Comparison of ENCODE assay signal across 29 cellular contexts in the genomic region with DNA sequence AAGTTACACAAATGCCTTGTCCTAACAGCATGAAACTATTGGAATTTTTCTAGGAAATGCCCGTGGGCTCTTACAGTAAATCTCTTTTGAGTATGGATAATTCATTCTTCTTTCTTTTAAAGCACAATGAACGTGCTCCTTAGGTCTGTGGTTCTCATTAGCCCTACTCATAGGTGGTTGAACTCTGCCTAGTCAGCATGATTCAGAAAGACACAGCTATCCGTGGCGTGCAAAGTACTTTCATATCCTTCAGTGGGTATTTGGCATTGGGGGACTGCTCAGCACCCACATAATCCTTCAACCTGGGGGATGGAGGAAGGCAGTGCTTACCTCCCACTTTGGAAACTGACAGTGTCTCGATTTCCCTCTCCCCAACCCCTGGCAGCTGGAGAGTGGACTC.
"Had no signal": no experiment of that assay in that cellular context is flagged by ENCODE, and none has a peak within 500 bp of the region (broad histone marks: within the 10 kb centered on the region; RNA-seq: fewer than 3 reads in every experiment).

No MANE protein-coding gene starts in this region.

- H3K27ac Mint-ChIP-seq: activated CD4-positive, alpha-beta T cell treated with anti-CD3 and anti-CD28 coated beads, Interleukin-2, amount 10 ng/mL, durations not matched to agents 7 days and 5 days; activated CD8-positive, alpha-beta T cell treated with anti-CD3 and anti-CD28 coated beads, Interleukin-2, amount 10 ng/mL, durations not matched to agents 7 days and 5 days; activated naive CD4-positive, alpha-beta T cell treated with anti-CD3 and anti-CD28 coated beads, Interleukin-2, amount 50 U/mL, for 24 hours; activated naive CD8-positive, alpha-beta T cell treated with anti-CD3 and anti-CD28 coated beads, Interleukin-2, amount 10 ng/mL, durations not matched to agents 7 days and 5 days; activated T-cell treated with anti-CD3 and anti-CD28 coated beads, Interleukin-2, amount 50 U/mL, for 24 hours; activated T-helper 2 cell treated with anti-CD3 and anti-CD28 coated beads, Interferon-gamma antibody, Interleukin-2, Interleukin-4, amounts not matched to agents 10 μg/mL and 5 μg/mL and 100 μg/mL, durations not matched to agents 14 hours and 24 hours and 36 hours; T-helper 1 cell treated with Interleukin-12 subunit alpha and Interleukin-12 subunit beta and Interleukin-4 antibody, amounts not matched to agents 30 μg/mL and 1 μg/mL, for 36 hours; T-helper 2 cell treated with Interferon-gamma antibody and Interleukin-4, amounts not matched to agents 5 μg/mL and 100 μg/mL, for 36 hours had no signal

- H3K9me3 ChIP-seq: adrenal gland, body of pancreas, breast epithelium, SJSA1, SK-N-SH had no signal

- H3K4me2 ChIP-seq: SK-N-SH had no signal

- H3K27ac ChIP-seq: adrenal gland, body of pancreas, breast epithelium, SJSA1 had no signal

- H3K4me1 ChIP-seq: adrenal gland, body of pancreas, breast epithelium, SJSA1 had no signal

- H3K9me3 Mint-ChIP-seq: activated CD4-positive, alpha-beta T cell treated with anti-CD3 and anti-CD28 coated beads, Interleukin-2, amount 10 ng/mL, durations not matched to agents 7 days and 5 days; activated naive CD4-positive, alpha-beta T cell treated with anti-CD3 and anti-CD28 coated beads, Interleukin-2, amount 50 U/mL, for 24 hours; activated naive CD8-positive, alpha-beta T cell treated with anti-CD3 and anti-CD28 coated beads, Interleukin-2, amount 10 ng/mL, durations not matched to agents 7 days and 5 days; activated T-cell treated with anti-CD3 and anti-CD28 coated beads, Interleukin-2, amount 50 U/mL, for 24 hours; activated T-helper 2 cell treated with anti-CD3 and anti-CD28 coated beads, Interferon-gamma antibody, Interleukin-2, Interleukin-4, amounts not matched to agents 10 μg/mL and 5 μg/mL and 100 μg/mL, durations not matched to agents 14 hours and 24 hours and 36 hours; T-helper 1 cell treated with Interleukin-12 subunit alpha and Interleukin-12 subunit beta and Interleukin-4 antibody, amounts not matched to agents 30 μg/mL and 1 μg/mL, for 36 hours; T-helper 2 cell treated with Interferon-gamma antibody and Interleukin-4, amounts not matched to agents 5 μg/mL and 100 μg/mL, for 36 hours had no signal

- H3K27me3 Mint-ChIP-seq: activated CD4-positive, alpha-beta T cell treated with anti-CD3 and anti-CD28 coated beads, Interleukin-2, amount 10 ng/mL, durations not matched to agents 7 days and 5 days; activated naive CD4-positive, alpha-beta T cell treated with anti-CD3 and anti-CD28 coated beads, Interleukin-2, amount 50 U/mL, for 24 hours; activated naive CD8-positive, alpha-beta T cell treated with anti-CD3 and anti-CD28 coated beads, Interleukin-2, amount 10 ng/mL, durations not matched to agents 7 days and 5 days; activated T-cell treated with anti-CD3 and anti-CD28 coated beads, Interleukin-2, amount 50 U/mL, for 24 hours had no signal

- H3K36me3 ChIP-seq: adrenal gland, breast epithelium, SJSA1 had no signal

- H3K27me3 ChIP-seq: adrenal gland, body of pancreas, breast epithelium, SJSA1 had no signal

- DNase-seq: activated CD4-positive, alpha-beta T cell treated with anti-CD3 and anti-CD28 coated beads, Interleukin-2, amount 10 ng/mL, durations not matched to agents 7 days and 5 days; activated CD4-positive, alpha-beta T cell treated with anti-CD3 and anti-CD28 coated beads, Interleukin-2, amount 50 U/mL, for 48 hours; activated CD8-positive, alpha-beta T cell treated with anti-CD3 and anti-CD28 coated beads, Interleukin-2, amount 10 ng/mL, durations not matched to agents 7 days and 5 days; activated gamma-delta T cell; activated naive CD4-positive, alpha-beta T cell treated with Interleukin-2 at 50 U/mL for 16 hours; activated naive CD8-positive, alpha-beta T cell treated with anti-CD3 and anti-CD28 coated beads, Interleukin-2, amount 10 ng/mL, durations not matched to agents 7 days and 5 days; activated T-cell treated with anti-CD3 and anti-CD28 coated beads, Interleukin-2, amount 50 U/mL, for 24 hours; adrenal gland; body of pancreas; central memory CD4-positive, alpha-beta T cell; Karpas-422; KBM-7; NCI-H1048; NCI-H1694 treated with DMSO at 0.1 percent for 48 hours; NCI-H2029 treated with DMSO at 0.1 percent for 48 hours; NCI-H2107; NCI-H226; NCI-H446 treated with DMSO at 0.1 percent for 48 hours; SHP77 treated with DMSO at 0.1 percent for 48 hours had no signal

- H3K4me3 Mint-ChIP-seq: activated CD4-positive, alpha-beta T cell treated with anti-CD3 and anti-CD28 coated beads, Interleukin-2, amount 10 ng/mL, durations not matched to agents 7 days and 5 days; activated CD8-positive, alpha-beta T cell treated with anti-CD3 and anti-CD28 coated beads, Interleukin-2, amount 10 ng/mL, durations not matched to agents 7 days and 5 days; activated naive CD4-positive, alpha-beta T cell treated with anti-CD3 and anti-CD28 coated beads, Interleukin-2, amount 50 U/mL, for 24 hours; activated naive CD8-positive, alpha-beta T cell treated with anti-CD3 and anti-CD28 coated beads, Interleukin-2, amount 10 ng/mL, durations not matched to agents 7 days and 5 days; activated T-cell treated with anti-CD3 and anti-CD28 coated beads, Interleukin-2, amount 50 U/mL, for 24 hours; T-helper 1 cell treated with Interleukin-12 subunit alpha and Interleukin-12 subunit beta and Interleukin-4 antibody, amounts not matched to agents 30 μg/mL and 1 μg/mL, for 36 hours; T-helper 2 cell treated with Interferon-gamma antibody and Interleukin-4, amounts not matched to agents 5 μg/mL and 100 μg/mL, for 36 hours had no signal

- FAIRE-seq: astrocyte, TTC549 had no signal

- H3K4me3 ChIP-seq: adrenal gland, body of pancreas, breast epithelium, SJSA1 had no signal

- H3K36me3 Mint-ChIP-seq: activated naive CD4-positive, alpha-beta T cell treated with anti-CD3 and anti-CD28 coated beads, Interleukin-2, amount 50 U/mL, for 24 hours; activated naive CD8-positive, alpha-beta T cell treated with anti-CD3 and anti-CD28 coated beads, Interleukin-2, amount 10 ng/mL, durations not matched to agents 7 days and 5 days had no signal

- H3K4me1 Mint-ChIP-seq: activated CD4-positive, alpha-beta T cell treated with anti-CD3 and anti-CD28 coated beads, Interleukin-2, amount 10 ng/mL, durations not matched to agents 7 days and 5 days; activated naive CD4-positive, alpha-beta T cell treated with anti-CD3 and anti-CD28 coated beads, Interleukin-2, amount 50 U/mL, for 24 hours; activated naive CD8-positive, alpha-beta T cell treated with anti-CD3 and anti-CD28 coated beads, Interleukin-2, amount 10 ng/mL, durations not matched to agents 7 days and 5 days had no signal

- H3K9ac ChIP-seq: SK-N-SH had no signal

- ATAC-seq: activated CD8-positive, alpha-beta T cell treated with anti-CD3 and anti-CD28 coated beads, Interleukin-2, amount 10 ng/mL, durations not matched to agents 7 days and 5 days; body of pancreas; Panc1 had no signal
